In the genomic region with DNA sequence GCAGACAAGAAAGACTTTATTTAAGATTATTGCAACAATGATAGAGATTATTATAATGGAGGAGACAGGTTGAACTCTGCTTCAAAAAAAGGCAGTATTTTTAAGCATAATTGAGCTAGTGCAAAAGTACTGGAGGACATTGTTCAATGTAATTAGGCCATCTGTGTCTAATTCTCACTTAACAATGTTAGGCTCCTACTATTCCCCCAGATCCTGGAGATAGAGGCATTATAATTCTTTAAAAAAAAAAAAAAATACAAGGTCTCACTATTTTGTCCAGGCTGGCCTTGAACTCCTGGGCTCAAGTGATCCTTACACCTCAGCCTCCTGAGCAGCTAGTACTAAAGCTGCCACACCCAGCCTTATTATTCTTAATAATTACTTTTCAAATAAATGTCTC, we compare ENCODE assay signal across 22 cellular contexts.
"Had no signal": no experiment of that assay in that cellular context is flagged by ENCODE, and none has a peak within 500 bp of the region (broad histone marks: within the 10 kb centered on the region; RNA-seq: fewer than 3 reads in every experiment).

No MANE protein-coding gene starts in this region.

- H3K4me1 ChIP-seq: esophagus muscularis mucosa, foreskin keratinocyte, gastroesophageal sphincter, heart left ventricle, left lung, lower lobe of right lung had no signal

- DNase-seq: dermis blood vessel endothelial cell; dorsolateral prefrontal cortex; effector CD4-positive, alpha-beta T cell; effector memory CD4-positive, alpha-beta T cell; foreskin keratinocyte; heart left ventricle; hypothalamus; immature natural killer cell; islet precursor cell; kidney; kidney glomerular epithelial cell; left lung; left ventricle myocardium superior; lower lobe of right lung; mesenchymal stem cell; mucosa of descending colon; naive B cell had no signal

- ATAC-seq: foreskin keratinocyte, gastroesophageal sphincter, heart left ventricle, left lung, left ventricle myocardium superior, lower lobe of right lung, mucosa of descending colon had no signal

- H2AFZ ChIP-seq: hepatocyte had no signal

- H3K4me3 Mint-ChIP-seq: immature natural killer cell, mesothelial cell of epicardium, naive B cell had no signal

- H3K27ac Mint-ChIP-seq: immature natural killer cell, mesothelial cell of epicardium, naive B cell had no signal

- H3K36me3 ChIP-seq: esophagus muscularis mucosa, gastroesophageal sphincter, heart left ventricle, left lung, lower lobe of right lung had no signal

- H3K9me3 ChIP-seq: esophagus muscularis mucosa, gastroesophageal sphincter, heart left ventricle, left lung, lower lobe of right lung, mucosa of descending colon had no signal

- H3K27ac ChIP-seq: coronary artery, dorsolateral prefrontal cortex, esophagus muscularis mucosa, foreskin keratinocyte, gastroesophageal sphincter, heart left ventricle, hepatocyte, left lung, lower lobe of right lung had no signal

- H3K36me3 Mint-ChIP-seq: mesothelial cell of epicardium, naive B cell had no signal

- H3K27me3 Mint-ChIP-seq: naive B cell had no signal

- H3K79me2 ChIP-seq: hepatocyte had no signal

- H3K4me2 ChIP-seq: hepatocyte had no signal

- H3K4me3 ChIP-seq: coronary artery, dorsolateral prefrontal cortex, esophagus muscularis mucosa, gastroesophageal sphincter, heart left ventricle, hepatocyte, left lung, lower lobe of right lung, mucosa of descending colon had no signal

- H3K27me3 ChIP-seq: dorsolateral prefrontal cortex, esophagus muscularis mucosa, foreskin keratinocyte, gastroesophageal sphincter, heart left ventricle, hepatocyte, left lung had no signal

- H3K4me1 Mint-ChIP-seq: immature natural killer cell, mesothelial cell of epicardium, naive B cell had no signal
